1 cellular context compared by ENCODE assay signal in the genomic region with DNA sequence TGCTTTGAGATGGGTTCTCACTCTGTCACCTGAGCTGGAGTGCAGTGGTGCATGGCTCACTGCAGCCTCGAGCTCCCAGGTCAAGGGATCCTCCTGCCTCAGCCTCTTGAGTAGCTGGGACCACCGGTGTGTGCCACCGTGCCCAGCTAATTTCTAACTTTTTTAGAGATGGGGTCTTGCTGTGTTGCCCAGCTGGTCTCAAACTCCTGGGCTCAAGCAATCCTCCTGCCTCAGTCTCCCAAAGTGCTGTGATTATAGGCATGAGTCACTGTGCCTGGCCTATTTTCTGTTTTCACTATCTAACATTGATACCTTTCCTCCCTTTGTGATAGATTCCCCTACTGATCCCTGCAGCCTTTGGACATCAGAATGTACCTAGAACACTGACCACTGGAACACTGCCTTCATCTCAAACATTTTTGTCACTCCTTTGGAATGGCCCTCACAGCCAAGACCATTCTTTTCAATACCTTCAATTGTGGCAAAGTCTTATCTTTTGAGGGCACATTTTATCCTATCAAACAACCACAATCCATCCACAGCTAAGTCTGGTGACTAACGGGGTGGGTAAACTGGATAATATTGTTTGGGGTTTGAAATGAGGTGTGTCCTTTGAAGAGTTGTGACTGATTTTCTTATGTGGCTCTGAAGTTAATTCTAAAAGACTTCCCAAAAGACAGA.
TF ChIP-seq lines count a peak whose summit lies in the region.

No MANE protein-coding gene starts in this region.

TF ChIP-seq in HepG2, 621 proteins besides CTCF, POLR2A, EP300 and RAD21 (continued from another document):
- no peak for TF ChIP-seq ZNF670 (CRISPR knock-in tag; IDR thresholded peaks at IDR 0.05; ENCODE audit: borderline replicate concordance)
- TF ChIP-seq, protein P1, sequence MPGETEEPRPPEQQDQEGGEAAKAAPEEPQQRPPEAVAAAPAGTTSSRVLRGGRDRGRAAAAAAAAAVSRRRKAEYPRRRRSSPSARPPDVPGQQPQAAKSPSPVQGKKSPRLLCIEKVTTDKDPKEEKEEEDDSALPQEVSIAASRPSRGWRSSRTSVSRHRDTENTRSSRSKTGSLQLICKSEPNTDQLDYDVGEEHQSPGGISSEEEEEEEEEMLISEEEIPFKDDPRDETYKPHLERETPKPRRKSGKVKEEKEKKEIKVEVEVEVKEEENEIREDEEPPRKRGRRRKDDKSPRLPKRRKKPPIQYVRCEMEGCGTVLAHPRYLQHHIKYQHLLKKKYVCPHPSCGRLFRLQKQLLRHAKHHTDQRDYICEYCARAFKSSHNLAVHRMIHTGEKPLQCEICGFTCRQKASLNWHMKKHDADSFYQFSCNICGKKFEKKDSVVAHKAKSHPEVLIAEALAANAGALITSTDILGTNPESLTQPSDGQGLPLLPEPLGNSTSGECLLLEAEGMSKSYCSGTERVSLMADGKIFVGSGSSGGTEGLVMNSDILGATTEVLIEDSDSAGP (CRISPR knock-in tag; IDR thresholded peaks at IDR 0.05; ENCODE audit: borderline replicate concordance), result 0 out of 2 replicates have a peak, but pooled peaks have one; percentile 5
- TF ChIP-seq ZNF121 (CRISPR knock-in tag; IDR thresholded peaks at IDR 0.05), result peak; percentile 80
- TF ChIP-seq ZNF780A (CRISPR knock-in tag; IDR thresholded peaks at IDR 0.05), result no peak
- TF ChIP-seq JARID2 (CRISPR knock-in tag; IDR thresholded peaks at IDR 0.05; ENCODE audit: insufficient replicate concordance), result no peak
